13 cellular contexts compared by ENCODE assay signal in the genomic region with DNA sequence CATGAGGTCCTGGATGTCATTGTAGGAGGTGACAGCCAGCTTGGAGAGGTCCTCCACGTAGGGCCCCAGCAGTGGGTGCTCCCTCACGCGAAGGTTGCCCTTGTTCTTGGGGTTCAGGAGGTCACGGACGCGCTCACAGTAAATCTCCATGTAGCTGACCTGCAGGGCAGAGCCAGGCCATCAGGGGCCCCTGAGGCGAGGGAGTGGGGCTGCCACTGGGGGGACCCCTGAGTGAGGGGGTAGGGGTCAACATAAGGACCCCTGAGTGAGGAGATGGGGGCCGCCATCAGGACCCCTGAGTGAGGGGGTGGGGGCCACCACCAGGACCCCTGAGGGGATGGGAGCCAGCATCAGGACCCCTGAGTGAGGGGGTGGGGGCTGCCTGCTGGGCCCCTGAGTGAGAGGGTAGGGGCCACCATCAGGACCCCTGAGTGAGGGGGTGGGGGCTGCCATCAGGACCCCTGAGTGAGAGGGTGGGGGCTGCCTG.
"Had no signal": no experiment of that assay in that cellular context is flagged by ENCODE, and none has a peak within 500 bp of the region (broad histone marks: within the 10 kb centered on the region; RNA-seq: fewer than 3 reads in every experiment).

No MANE protein-coding gene starts in this region.

- H3K36me3 Mint-ChIP-seq: activated naive CD8-positive, alpha-beta T cell treated with anti-CD3 and anti-CD28 coated beads for 36 hours had no signal

- H3K4me2 ChIP-seq: SK-N-SH had no signal

- H3K4me1 Mint-ChIP-seq: activated CD4-positive, alpha-beta T cell treated with anti-CD3 and anti-CD28 coated beads, Interleukin-2, amount 10 ng/mL, durations not matched to agents 24 days and 14 days; activated naive CD8-positive, alpha-beta T cell treated with anti-CD3 and anti-CD28 coated beads for 36 hours; endodermal cell; WTC11 had no signal

- H3K4me3 Mint-ChIP-seq: activated CD4-positive, alpha-beta T cell treated with anti-CD3 and anti-CD28 coated beads, Interleukin-2, amount 10 ng/mL, durations not matched to agents 24 days and 14 days; activated naive CD8-positive, alpha-beta T cell treated with anti-CD3 and anti-CD28 coated beads for 36 hours; endodermal cell; nephron; T-helper 17 cell; WTC11 had no signal

- H3K27ac Mint-ChIP-seq: activated CD4-positive, alpha-beta T cell treated with anti-CD3 and anti-CD28 coated beads, Interleukin-2, amount 10 ng/mL, durations not matched to agents 24 days and 14 days; activated naive CD8-positive, alpha-beta T cell treated with anti-CD3 and anti-CD28 coated beads for 36 hours; endodermal cell; nephron; T-helper 17 cell; WTC11 had no signal

- H3K4me3 ChIP-seq: skin epidermis, tibial artery had no signal

- H3K9me3 Mint-ChIP-seq: activated CD4-positive, alpha-beta T cell treated with anti-CD3 and anti-CD28 coated beads, Interleukin-2, amount 10 ng/mL, durations not matched to agents 24 days and 14 days; activated naive CD8-positive, alpha-beta T cell treated with anti-CD3 and anti-CD28 coated beads for 36 hours; endodermal cell; nephron; WTC11 had no signal

- H3K4me1 ChIP-seq: tibial artery had no signal

- DNase-seq: activated CD4-positive, alpha-beta T cell treated with anti-CD3 and anti-CD28 coated beads, Interleukin-2, amount 10 ng/mL, durations not matched to agents 24 days and 14 days; activated naive CD8-positive, alpha-beta T cell treated with anti-CD3 and anti-CD28 coated beads for 36 hours; activated T-cell treated with anti-CD3 and anti-CD28 coated beads, Interleukin-2, amount 50 U/mL, for 1 hour; endodermal cell; erythroblast; hippocampal formation; kidney glomerular epithelial cell; SK-N-SH; tibial artery had no signal

- H3K27me3 Mint-ChIP-seq: activated CD4-positive, alpha-beta T cell treated with anti-CD3 and anti-CD28 coated beads, Interleukin-2, amount 10 ng/mL, durations not matched to agents 24 days and 14 days; activated naive CD8-positive, alpha-beta T cell treated with anti-CD3 and anti-CD28 coated beads for 36 hours had no signal

- H3K9me3 ChIP-seq: SK-N-SH, tibial artery had no signal

- H3K36me3 ChIP-seq: tibial artery had no signal

- H3K27ac ChIP-seq: skin epidermis, tibial artery had no signal
